25 cellular contexts compared by ENCODE assay signal in the genomic region with DNA sequence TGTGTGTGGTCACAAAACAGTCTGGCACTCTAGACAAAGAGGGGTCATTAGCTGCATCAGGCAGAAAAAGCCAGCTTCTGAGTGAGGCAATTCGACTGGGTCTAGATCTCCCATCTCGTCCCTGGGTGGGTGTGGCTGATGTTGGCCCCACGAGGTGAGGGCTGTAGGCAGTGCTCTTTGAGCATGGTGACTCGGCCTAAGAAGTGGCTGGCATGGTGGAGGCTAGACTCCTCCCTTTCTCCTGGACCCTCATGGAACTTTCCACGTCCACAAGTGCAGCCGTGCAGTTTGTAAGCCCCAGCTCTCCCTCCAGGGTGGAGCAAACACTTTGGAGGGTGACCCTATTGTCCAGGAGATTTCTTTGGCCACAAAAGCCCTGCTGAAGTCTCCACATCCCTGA.
DNase-seq lines count a peak whose midpoint lies in the region; ATAC-seq, FAIRE-seq and TF ChIP-seq lines count a peak whose summit lies in the region.
"Had no signal": no experiment of that assay in that cellular context is flagged by ENCODE, and none has a peak within 500 bp of the region (broad histone marks: within the 10 kb centered on the region; RNA-seq: fewer than 3 reads in every experiment).

No MANE protein-coding gene starts in this region.

- no peak overlapping the region for H2BK12ac ChIP-seq in neuronal stem cell (ENCODE audit: low read length)

- H3K9ac ChIP-seq in K562 (ENCODE audit: insufficient read depth in 1 of 2, low read depth in 2 of 2, low read length in 2 of 2) (0 out of 4 replicates have a peak overlapping the region, but pooled peaks of 1 of the 2 experiments have one; percentile 38), neuronal stem cell (ENCODE audit: low read depth, low read length, poor library complexity) (no peak overlapping the region)
- H3K9ac ChIP-seq: BLaER1 treated with 17β-estradiol and CSF1 and Interleukin-3, amounts not matched to agents 10 nM and 100 nM had no signal

- in situ Hi-C loops in K562 (cut with MboI) = no loop called here

- H3K9me1 ChIP-seq in K562 (ENCODE audit: control insufficient read depth, insufficient read depth, low read length) = no peaks in the 10 kb centered on the region

- peak overlapping the region; percentile 3 for H2BK5ac ChIP-seq in neuronal stem cell (ENCODE audit: low read length)

- H3K27ac Mint-ChIP-seq in GM23338 = no peak overlapping the region
- H3K27ac Mint-ChIP-seq: CD14-positive monocyte; CD4-positive, alpha-beta T cell; CD8-positive, alpha-beta memory T cell had no signal

- no peak overlapping the region for H2BK120ac ChIP-seq in neuronal stem cell (ENCODE audit: low read depth, low read length)

- no peak overlapping the region for H3K4ac ChIP-seq in neuronal stem cell (ENCODE audit: low read length)

- no peak overlapping the region for H3K27ac ChIP-seq in GM23338 (ENCODE audit: low read depth)
- no peak overlapping the region for H3K27ac ChIP-seq in K562 (ENCODE audit: extremely low read depth, low read depth, low read length)
- H3K27ac ChIP-seq in esophagus muscularis mucosa (replicated peaks in 1 of 4) = no peak overlapping the region
- H3K27ac ChIP-seq in neuronal stem cell (replicated peaks; ENCODE audit: low read length) = no peak overlapping the region
- H3K27ac ChIP-seq: A549; BLaER1 treated with 17β-estradiol and CSF1 and Interleukin-3, amounts not matched to agents 10 nM and 100 nM had no signal

- TF ChIP-seq EP300 in K562 (IDR thresholded peaks at IDR 0.05; ENCODE audit: low read length) = no peak
- TF ChIP-seq EP300 in esophagus muscularis mucosa (IDR thresholded peaks at IDR 0.05) = no peak

- no peak overlapping the region for H4K91ac ChIP-seq in neuronal stem cell (ENCODE audit: low read depth, low read length, poor library complexity)

- BruUV-seq in K562 (replicated peaks; lab: Mats Ljungman, UMichigan) = no TSS peak

- DNase-seq in GM23338 (ENCODE audit: low spot score) = no peak
- peak in 1 of 4 experiments; percentile 13 for DNase-seq in K562 (ENCODE audit: extremely low read depth in 1 of 4, low spot score in 3 of 4)
- DNase-seq in esophagus muscularis mucosa (ENCODE audit: extremely low spot score) = peak; percentile 79
- no peak for DNase-seq in neuronal stem cell (ENCODE audit: low spot score)
- DNase-seq in NCI-H446 treated with DMSO at 0.1 percent for 48 hours (lab: John Stamatoyannopoulos, UW) = no peak
- DNase-seq in COLO668 (lab: John Stamatoyannopoulos, UW; ENCODE audit: unreplicated experiment) = no peak
- DNase-seq: 8988T; ACHN; AML-193; BE2C; Calu3; CD4-positive, alpha-beta T cell; CD8-positive, alpha-beta memory T cell; COR-L47; DND-41; GOT3; H7 had no signal

- H3K9me3 ChIP-seq in K562 (replicated peaks; ENCODE audit: control insufficient read depth, insufficient read depth, low read depth, low read length) = no peaks in the 10 kb centered on the region
- no peaks in the 10 kb centered on the region for H3K9me3 ChIP-seq in esophagus muscularis mucosa
- H3K9me3 ChIP-seq in neuronal stem cell (replicated peaks in 1 of 2; ENCODE audit: control insufficient read depth in 2 of 2, insufficient read depth in 1 of 2, low read depth in 1 of 2, low read length in 2 of 2) = peaks cover 0 to 4% of the 10 kb centered on the region in 2 donors
- H3K9me3 ChIP-seq: A549; BE2C; BLaER1 treated with 17β-estradiol and CSF1 and Interleukin-3, amounts not matched to agents 10 nM and 100 nM had no signal

- peak overlapping the region; percentile 4 for H3K18ac ChIP-seq in neuronal stem cell (ENCODE audit: low read length)

- no peak overlapping the region for H3K4me3 Mint-ChIP-seq in GM23338
- H3K4me3 Mint-ChIP-seq: CD14-positive monocyte; CD4-positive, alpha-beta T cell; CD8-positive, alpha-beta memory T cell had no signal

- CTCF ChIA-PET in K562 (lab: Yijun Ruan, JAX; ENCODE audit: low intra/inter-chr PET ratio) = no interaction called here

- POLR2A ChIA-PET in K562 (lab: Yijun Ruan, JAX) = interaction anchor here (0.6 to 1.1 kb wide), 4 partner anchors 23 to 416 kb away, joined by 3 read pairs; no protein-coding TSS in a partner anchor

- no peaks in the 10 kb centered on the region for H3K36me3 Mint-ChIP-seq in GM23338 (ENCODE audit: low read depth)
- H3K36me3 Mint-ChIP-seq: CD14-positive monocyte had no signal

- H2AFZ ChIP-seq in GM23338 (peak overlapping the region; percentile 66; the same call in 1 of the 2 replicates), K562 (ENCODE audit: low read depth, low read length) (peak overlapping the region; percentile 63), neuronal stem cell (ENCODE audit: low read length) (peak overlapping the region; percentile 26)

- no peak overlapping the region for H4K8ac ChIP-seq in neuronal stem cell (ENCODE audit: low read depth, low read length)

- TF ChIP-seq CTCF in GM23338 (conservative IDR thresholded peaks at IDR 0.05; ENCODE audit: low read depth in 2 of 2) = no peak
- no peak for TF ChIP-seq CTCF in K562 (IDR thresholded peaks at IDR 0.05 in 2 of 3, conservative IDR thresholded peaks at IDR 0.05 in 1 of 3; ENCODE audit: insufficient read depth in 2 of 3, low read depth in 1 of 3, low read length in 3 of 3)
- no peak for TF ChIP-seq CTCF in esophagus muscularis mucosa (IDR thresholded peaks at IDR 0.05)

- H3K27me3 Mint-ChIP-seq in GM23338 (ENCODE audit: insufficient read depth, low read depth, poor library complexity) = peaks cover 12% of the 10 kb centered on the region

- no peaks in the 10 kb centered on the region for H3K9me3 Mint-ChIP-seq in GM23338
- H3K9me3 Mint-ChIP-seq: CD4-positive, alpha-beta T cell; CD8-positive, alpha-beta memory T cell had no signal

- no peaks in the 10 kb centered on the region for H3K27me3 ChIP-seq in GM23338 (ENCODE audit: insufficient read depth)
- 0 out of 5 replicates have a peak, but pooled peaks cover 0 to 4% of the 10 kb centered on the region in 2 experiments for H3K27me3 ChIP-seq in K562 (ENCODE audit: control insufficient read depth in 2 of 2, insufficient read depth in 2 of 2, low read length in 2 of 2)
- H3K27me3 ChIP-seq in esophagus muscularis mucosa = no peaks in the 10 kb centered on the region
- no peaks in the 10 kb centered on the region for H3K27me3 ChIP-seq in neuronal stem cell (ENCODE audit: control insufficient read depth in 3 of 3, insufficient read depth in 3 of 3, low read depth in 1 of 3, low read length in 3 of 3)
- H3K27me3 ChIP-seq: BE2C; BLaER1 treated with 17β-estradiol and CSF1 and Interleukin-3, amounts not matched to agents 10 nM and 100 nM had no signal

- peaks cover 30% of the 10 kb centered on the region for H3K4me1 Mint-ChIP-seq in GM23338
- H3K4me1 Mint-ChIP-seq: CD14-positive monocyte; CD8-positive, alpha-beta memory T cell had no signal

- peaks cover 20% of the 10 kb centered on the region for H3K4me1 ChIP-seq in GM23338 (ENCODE audit: insufficient read depth)
- peaks cover 2 to 3% of the 10 kb centered on the region in 2 experiments; a peak in 2 of 5 replicates for H3K4me1 ChIP-seq in K562 (replicated peaks in 1 of 2; ENCODE audit: control insufficient read depth in 2 of 2, insufficient read depth in 2 of 2, low read length in 2 of 2)
- no peaks in the 10 kb centered on the region for H3K4me1 ChIP-seq in esophagus muscularis mucosa
- H3K4me1 ChIP-seq in neuronal stem cell (ENCODE audit: control insufficient read depth in 2 of 2, insufficient read depth in 1 of 2, low read depth in 1 of 2, low read length in 2 of 2) = peaks cover 19 to 28% of the 10 kb centered on the region in 2 donors
- H3K4me1 ChIP-seq: BE2C; BLaER1 treated with 17β-estradiol and CSF1 and Interleukin-3, amounts not matched to agents 10 nM and 100 nM had no signal

- no peak overlapping the region for H2AK5ac ChIP-seq in neuronal stem cell (ENCODE audit: low read depth, low read length)

- H3K36me3 ChIP-seq in GM23338 (ENCODE audit: insufficient read depth) (no peaks in the 10 kb centered on the region), K562 (ENCODE audit: control insufficient read depth, insufficient read depth, low read length) (no peaks in the 10 kb centered on the region), esophagus muscularis mucosa (no peaks in the 10 kb centered on the region), neuronal stem cell (replicated peaks in 1 of 2; ENCODE audit: control insufficient read depth in 2 of 2, insufficient read depth in 2 of 2, low read length in 2 of 2) (no peaks in the 10 kb centered on the region)
- H3K36me3 ChIP-seq: BE2C; BLaER1 treated with 17β-estradiol and CSF1 and Interleukin-3, amounts not matched to agents 10 nM and 100 nM had no signal

- H3K79me2 ChIP-seq in GM23338 (replicated peaks; ENCODE audit: insufficient read depth) = no peaks in the 10 kb centered on the region
- no peaks in the 10 kb centered on the region for H3K79me2 ChIP-seq in K562 (ENCODE audit: control insufficient read depth, insufficient read depth, low read length)

- H3K79me1 ChIP-seq in neuronal stem cell (ENCODE audit: low read depth, low read length) = no peaks in the 10 kb centered on the region

- no peaks in the 10 kb centered on the region for H3K9me2 ChIP-seq in GM23338 (ENCODE audit: insufficient read depth)

- H3K23ac ChIP-seq in neuronal stem cell (ENCODE audit: low read depth, low read length, poor library complexity) = no peak overlapping the region

- no peaks in the 10 kb centered on the region for H4K20me1 ChIP-seq in GM23338 (replicated peaks; ENCODE audit: insufficient read depth)
- H4K20me1 ChIP-seq in K562 (replicated peaks; ENCODE audit: control insufficient read depth, insufficient read depth, low read length) = no peaks in the 10 kb centered on the region
- H4K20me1 ChIP-seq: BLaER1 treated with 17β-estradiol and CSF1 and Interleukin-3, amounts not matched to agents 10 nM and 100 nM had no signal

- H3K14ac ChIP-seq in neuronal stem cell (ENCODE audit: low read length) = no peak overlapping the region

- intact Hi-C loops in K562 (cut with micrococcal nuclease) = no loop called here
- intact Hi-C loops in esophagus muscularis mucosa (cut with DNase I) = no loop called here

- H3F3A ChIP-seq in GM23338 (replicated peaks; ENCODE audit: low read depth) = no peaks in the 10 kb centered on the region

- TF ChIP-seq POLR2A in K562 (conservative IDR thresholded peaks at IDR 0.05) (no peak), esophagus muscularis mucosa (IDR thresholded peaks at IDR 0.05; ENCODE audit: low read depth) (no peak)

- H3K4me2 ChIP-seq in GM23338 (no peak overlapping the region), K562 (ENCODE audit: insufficient read depth, low read length) (no peak overlapping the region), neuronal stem cell (ENCODE audit: insufficient read depth, low read length, poor library complexity, severe bottlenecking) (no peak overlapping the region)
- H3K4me2 ChIP-seq: A549; BLaER1 treated with 17β-estradiol and CSF1 and Interleukin-3, amounts not matched to agents 10 nM and 100 nM had no signal

- H2BK15ac ChIP-seq in neuronal stem cell (ENCODE audit: low read length) = no peak overlapping the region

- FAIRE-seq in K562 (lab: Jason Lieb, UNC) = no peak
- FAIRE-seq: A549, G401.6, GM12892, GM19239 had no signal

- H3K4me3 ChIP-seq in GM23338 (no peak overlapping the region), K562 (no peak overlapping the region), esophagus muscularis mucosa (no peak overlapping the region), neuronal stem cell (ENCODE audit: low read length in 2 of 2) (no peak overlapping the region)
- H3K4me3 ChIP-seq: A549; BLaER1 treated with 17β-estradiol and CSF1 and Interleukin-3, amounts not matched to agents 10 nM and 100 nM had no signal

- no peak for TF ChIP-seq RAD21 in K562 (CRISPR knock-in tag; conservative IDR thresholded peaks at IDR 0.05 in 1 of 2, IDR thresholded peaks at IDR 0.05 in 1 of 2)

- WGBS in K562 (ENCODE audit: insufficient coverage, low coverage, missing lambda C conversion rate) = 21% methylated on average over 6 of the region's 6 CpGs
- WGBS in esophagus muscularis mucosa = 74% methylated on average over 6 of the region's 6 CpGs
- WGBS in neuronal stem cell (ENCODE audit: extremely low coverage in 2 of 2, insufficient read length in 2 of 2, insufficient replicate concordance in 1 of 2), 2 donors = no CpG with 5 or more reads among the region's 6 CpGs

- no peak for ATAC-seq in GM23338
- peak; percentile 69 for ATAC-seq in K562
- ATAC-seq in GM19455 (IDR thresholded peaks at IDR 0.05; ENCODE audit: unreplicated experiment) = no peak
- ATAC-seq: A549, HCT116 had no signal
